Comparison of ENCODE assay signal across 2 cellular contexts in the genomic region with DNA sequence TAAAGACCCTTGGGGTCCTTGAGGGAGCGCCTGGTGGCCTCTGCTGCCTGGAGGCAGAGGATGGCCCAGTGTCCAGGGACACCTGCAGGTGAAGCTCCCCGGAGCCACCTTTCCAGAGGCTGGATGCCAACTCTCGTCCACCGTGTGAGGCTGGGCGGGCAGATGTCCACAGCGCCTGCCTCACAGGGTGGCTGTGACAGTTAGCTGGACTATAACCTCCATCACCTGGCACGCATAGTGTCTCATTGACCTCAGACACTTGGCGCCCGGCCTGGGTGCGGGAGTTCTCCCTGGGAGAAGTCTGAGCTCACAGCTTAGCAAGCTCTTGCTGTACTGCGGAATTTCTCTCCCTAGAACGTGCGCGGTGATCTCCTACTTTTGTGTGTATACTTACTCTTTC.
A peak's percentile ranks its signal among the peaks of the same experiment; 100 is the strongest.
TF ChIP-seq lines count a peak whose summit lies in the region.

No MANE protein-coding gene starts in this region.

TF ChIP-seq in GM23338, 12 proteins besides CTCF, POLR2A, EP300 and RAD21:
- TF ChIP-seq, protein P1, sequence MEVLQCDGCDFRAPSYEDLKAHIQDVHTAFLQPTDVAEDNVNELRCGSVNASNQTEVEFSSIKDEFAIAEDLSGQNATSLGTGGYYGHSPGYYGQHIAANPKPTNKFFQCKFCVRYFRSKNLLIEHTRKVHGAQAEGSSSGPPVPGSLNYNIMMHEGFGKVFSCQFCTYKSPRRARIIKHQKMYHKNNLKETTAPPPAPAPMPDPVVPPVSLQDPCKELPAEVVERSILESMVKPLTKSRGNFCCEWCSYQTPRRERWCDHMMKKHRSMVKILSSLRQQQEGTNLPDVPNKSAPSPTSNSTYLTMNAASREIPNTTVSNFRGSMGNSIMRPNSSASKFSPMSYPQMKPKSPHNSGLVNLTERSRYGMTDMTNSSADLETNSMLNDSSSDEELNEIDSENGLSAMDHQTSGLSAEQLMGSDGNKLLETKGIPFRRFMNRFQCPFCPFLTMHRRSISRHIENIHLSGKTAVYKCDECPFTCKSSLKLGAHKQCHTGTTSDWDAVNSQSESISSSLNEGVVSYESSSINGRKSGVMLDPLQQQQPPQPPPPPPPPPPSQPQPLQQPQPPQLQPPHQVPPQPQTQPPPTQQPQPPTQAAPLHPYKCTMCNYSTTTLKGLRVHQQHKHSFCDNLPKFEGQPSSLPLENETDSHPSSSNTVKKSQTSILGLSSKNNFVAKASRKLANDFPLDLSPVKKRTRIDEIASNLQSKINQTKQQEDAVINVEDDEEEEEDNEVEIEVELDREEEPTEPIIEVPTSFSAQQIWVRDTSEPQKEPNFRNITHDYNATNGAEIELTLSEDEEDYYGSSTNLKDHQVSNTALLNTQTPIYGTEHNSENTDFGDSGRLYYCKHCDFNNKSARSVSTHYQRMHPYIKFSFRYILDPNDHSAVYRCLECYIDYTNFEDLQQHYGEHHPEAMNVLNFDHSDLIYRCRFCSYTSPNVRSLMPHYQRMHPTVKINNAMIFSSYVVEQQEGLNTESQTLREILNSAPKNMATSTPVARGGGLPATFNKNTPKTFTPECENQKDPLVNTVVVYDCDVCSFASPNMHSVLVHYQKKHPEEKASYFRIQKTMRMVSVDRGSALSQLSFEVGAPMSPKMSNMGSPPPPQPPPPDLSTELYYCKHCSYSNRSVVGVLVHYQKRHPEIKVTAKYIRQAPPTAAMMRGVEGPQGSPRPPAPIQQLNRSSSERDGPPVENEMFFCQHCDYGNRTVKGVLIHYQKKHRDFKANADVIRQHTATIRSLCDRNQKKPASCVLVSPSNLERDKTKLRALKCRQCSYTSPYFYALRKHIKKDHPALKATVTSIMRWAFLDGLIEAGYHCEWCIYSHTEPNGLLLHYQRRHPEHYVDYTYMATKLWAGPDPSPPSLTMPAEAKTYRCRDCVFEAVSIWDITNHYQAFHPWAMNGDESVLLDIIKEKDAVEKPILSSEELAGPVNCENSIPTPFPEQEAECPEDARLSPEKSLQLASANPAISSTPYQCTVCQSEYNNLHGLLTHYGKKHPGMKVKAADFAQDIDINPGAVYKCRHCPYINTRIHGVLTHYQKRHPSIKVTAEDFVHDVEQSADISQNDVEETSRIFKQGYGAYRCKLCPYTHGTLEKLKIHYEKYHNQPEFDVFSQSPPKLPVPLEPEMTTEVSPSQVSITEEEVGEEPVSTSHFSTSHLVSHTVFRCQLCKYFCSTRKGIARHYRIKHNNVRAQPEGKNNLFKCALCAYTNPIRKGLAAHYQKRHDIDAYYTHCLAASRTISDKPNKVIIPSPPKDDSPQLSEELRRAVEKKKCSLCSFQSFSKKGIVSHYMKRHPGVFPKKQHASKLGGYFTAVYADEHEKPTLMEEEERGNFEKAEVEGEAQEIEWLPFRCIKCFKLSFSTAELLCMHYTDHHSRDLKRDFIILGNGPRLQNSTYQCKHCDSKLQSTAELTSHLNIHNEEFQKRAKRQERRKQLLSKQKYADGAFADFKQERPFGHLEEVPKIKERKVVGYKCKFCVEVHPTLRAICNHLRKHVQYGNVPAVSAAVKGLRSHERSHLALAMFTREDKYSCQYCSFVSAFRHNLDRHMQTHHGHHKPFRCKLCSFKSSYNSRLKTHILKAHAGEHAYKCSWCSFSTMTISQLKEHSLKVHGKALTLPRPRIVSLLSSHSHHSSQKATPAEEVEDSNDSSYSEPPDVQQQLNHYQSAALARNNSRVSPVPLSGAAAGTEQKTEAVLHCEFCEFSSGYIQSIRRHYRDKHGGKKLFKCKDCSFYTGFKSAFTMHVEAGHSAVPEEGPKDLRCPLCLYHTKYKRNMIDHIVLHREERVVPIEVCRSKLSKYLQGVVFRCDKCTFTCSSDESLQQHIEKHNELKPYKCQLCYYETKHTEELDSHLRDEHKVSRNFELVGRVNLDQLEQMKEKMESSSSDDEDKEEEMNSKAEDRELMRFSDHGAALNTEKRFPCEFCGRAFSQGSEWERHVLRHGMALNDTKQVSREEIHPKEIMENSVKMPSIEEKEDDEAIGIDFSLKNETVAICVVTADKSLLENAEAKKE (CRISPR knock-in tag; IDR thresholded peaks at IDR 0.05), result no peak
- TF ChIP-seq STAT1 (IDR thresholded peaks at IDR 0.05; ENCODE audit: unreplicated experiment), result no peak
- TF ChIP-seq JUNB (IDR thresholded peaks at IDR 0.05; ENCODE audit: unreplicated experiment), result no peak
TF ChIP-seq in GM23338: peak in this region for 0.

TF ChIP-seq in K562, 482 proteins besides CTCF, POLR2A, EP300 and RAD21:
- TF ChIP-seq RBFOX2 (IDR thresholded peaks at IDR 0.05; ENCODE audit: low read depth, low read length) (0 out of 2 replicates have a peak, but pooled peaks have one; percentile 27), GABPA (tag; conservative IDR thresholded peaks at IDR 0.05; ENCODE audit: low read depth) (no peak), ZNF146 (CRISPR knock-in tag; IDR thresholded peaks at IDR 0.05; ENCODE audit: unreplicated experiment) (no peak)
- TF ChIP-seq, protein P2, sequence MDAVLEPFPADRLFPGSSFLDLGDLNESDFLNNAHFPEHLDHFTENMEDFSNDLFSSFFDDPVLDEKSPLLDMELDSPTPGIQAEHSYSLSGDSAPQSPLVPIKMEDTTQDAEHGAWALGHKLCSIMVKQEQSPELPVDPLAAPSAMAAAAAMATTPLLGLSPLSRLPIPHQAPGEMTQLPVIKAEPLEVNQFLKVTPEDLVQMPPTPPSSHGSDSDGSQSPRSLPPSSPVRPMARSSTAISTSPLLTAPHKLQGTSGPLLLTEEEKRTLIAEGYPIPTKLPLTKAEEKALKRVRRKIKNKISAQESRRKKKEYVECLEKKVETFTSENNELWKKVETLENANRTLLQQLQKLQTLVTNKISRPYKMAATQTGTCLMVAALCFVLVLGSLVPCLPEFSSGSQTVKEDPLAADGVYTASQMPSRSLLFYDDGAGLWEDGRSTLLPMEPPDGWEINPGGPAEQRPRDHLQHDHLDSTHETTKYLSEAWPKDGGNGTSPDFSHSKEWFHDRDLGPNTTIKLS (IDR thresholded peaks at IDR 0.05; ENCODE audit: borderline replicate concordance, low read depth), result no peak
